2 cellular contexts compared by ENCODE assay signal in the genomic region with DNA sequence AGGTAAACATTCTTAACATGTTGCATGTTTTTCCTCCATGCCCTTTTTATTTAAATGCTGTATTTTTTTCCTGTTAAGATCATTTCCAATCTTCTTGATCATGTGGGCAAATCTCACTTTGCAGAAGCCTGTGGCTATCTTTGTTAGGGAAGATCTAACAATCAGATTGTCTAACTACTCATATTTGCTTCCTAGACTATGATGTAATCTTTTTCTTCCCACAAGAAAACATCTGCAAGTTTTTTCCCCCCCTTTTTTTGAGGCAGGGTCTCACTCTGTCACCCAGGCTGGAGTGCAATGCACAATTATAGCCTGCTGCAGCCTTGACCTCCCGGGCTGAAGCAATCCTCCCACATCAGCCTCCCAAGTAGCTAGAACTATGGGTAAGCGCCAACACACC.
A peak's percentile ranks its signal among the peaks of the same experiment; 100 is the strongest.
TF ChIP-seq lines count a peak whose summit lies in the region.

No MANE protein-coding gene starts in this region.

TF ChIP-seq in HEK293, 187 proteins besides CTCF, POLR2A, EP300 and RAD21 (continues in another document):
- TF ChIP-seq, protein P1, sequence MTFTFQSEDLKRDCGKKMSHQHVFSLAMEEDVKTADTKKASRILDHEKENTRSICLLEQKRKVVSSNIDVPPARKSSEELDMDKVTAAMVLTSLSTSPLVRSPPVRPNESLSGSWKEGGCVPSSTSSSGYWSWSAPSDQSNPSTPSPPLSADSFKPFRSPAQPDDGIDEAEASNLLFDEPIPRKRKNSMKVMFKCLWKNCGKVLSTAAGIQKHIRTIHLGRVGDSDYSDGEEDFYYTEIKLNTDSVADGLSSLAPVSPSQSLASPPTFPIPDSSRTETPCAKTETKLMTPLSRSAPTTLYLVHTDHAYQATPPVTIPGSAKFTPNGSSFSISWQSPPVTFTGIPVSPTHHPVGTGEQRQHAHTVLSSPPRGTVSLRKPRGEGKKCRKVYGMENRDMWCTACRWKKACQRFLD (tag by site-specific recombination; IDR thresholded peaks at IDR 0.05) = no peak
- TF ChIP-seq KLF1 (tag by site-specific recombination; IDR thresholded peaks at IDR 0.05) (no peak), ZNF792 (tag by site-specific recombination; IDR thresholded peaks at IDR 0.05) (no peak), ZNF776 (tag by site-specific recombination; IDR thresholded peaks at IDR 0.05; ENCODE audit: borderline replicate concordance) (no peak), TCF7L2 (IDR thresholded peaks at IDR 0.05; ENCODE audit: borderline replicate concordance, low read depth, low read length) (no peak), ZBTB17 (tag by site-specific recombination; IDR thresholded peaks at IDR 0.05) (no peak), ZNF48 (tag by site-specific recombination; IDR thresholded peaks at IDR 0.05) (no peak), ZEB2 (tag by site-specific recombination; IDR thresholded peaks at IDR 0.05) (no peak), FEZF1 (tag by site-specific recombination; IDR thresholded peaks at IDR 0.05) (no peak), SCRT2 (tag by site-specific recombination; IDR thresholded peaks at IDR 0.05) (0 out of 2 replicates have a peak, but pooled peaks have one; percentile 23), ZNF416 (tag by site-specific recombination; IDR thresholded peaks at IDR 0.05) (no peak), ZNF350 (tag by site-specific recombination; IDR thresholded peaks at IDR 0.05) (no peak)
- TF ChIP-seq, protein P2, sequence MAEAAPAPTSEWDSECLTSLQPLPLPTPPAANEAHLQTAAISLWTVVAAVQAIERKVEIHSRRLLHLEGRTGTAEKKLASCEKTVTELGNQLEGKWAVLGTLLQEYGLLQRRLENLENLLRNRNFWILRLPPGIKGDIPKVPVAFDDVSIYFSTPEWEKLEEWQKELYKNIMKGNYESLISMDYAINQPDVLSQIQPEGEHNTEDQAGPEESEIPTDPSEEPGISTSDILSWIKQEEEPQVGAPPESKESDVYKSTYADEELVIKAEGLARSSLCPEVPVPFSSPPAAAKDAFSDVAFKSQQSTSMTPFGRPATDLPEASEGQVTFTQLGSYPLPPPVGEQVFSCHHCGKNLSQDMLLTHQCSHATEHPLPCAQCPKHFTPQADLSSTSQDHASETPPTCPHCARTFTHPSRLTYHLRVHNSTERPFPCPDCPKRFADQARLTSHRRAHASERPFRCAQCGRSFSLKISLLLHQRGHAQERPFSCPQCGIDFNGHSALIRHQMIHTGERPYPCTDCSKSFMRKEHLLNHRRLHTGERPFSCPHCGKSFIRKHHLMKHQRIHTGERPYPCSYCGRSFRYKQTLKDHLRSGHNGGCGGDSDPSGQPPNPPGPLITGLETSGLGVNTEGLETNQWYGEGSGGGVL (tag by site-specific recombination; IDR thresholded peaks at IDR 0.05) = peak; percentile 11; the same call in 1 of the 2 replicates
- TF ChIP-seq, protein P3, sequence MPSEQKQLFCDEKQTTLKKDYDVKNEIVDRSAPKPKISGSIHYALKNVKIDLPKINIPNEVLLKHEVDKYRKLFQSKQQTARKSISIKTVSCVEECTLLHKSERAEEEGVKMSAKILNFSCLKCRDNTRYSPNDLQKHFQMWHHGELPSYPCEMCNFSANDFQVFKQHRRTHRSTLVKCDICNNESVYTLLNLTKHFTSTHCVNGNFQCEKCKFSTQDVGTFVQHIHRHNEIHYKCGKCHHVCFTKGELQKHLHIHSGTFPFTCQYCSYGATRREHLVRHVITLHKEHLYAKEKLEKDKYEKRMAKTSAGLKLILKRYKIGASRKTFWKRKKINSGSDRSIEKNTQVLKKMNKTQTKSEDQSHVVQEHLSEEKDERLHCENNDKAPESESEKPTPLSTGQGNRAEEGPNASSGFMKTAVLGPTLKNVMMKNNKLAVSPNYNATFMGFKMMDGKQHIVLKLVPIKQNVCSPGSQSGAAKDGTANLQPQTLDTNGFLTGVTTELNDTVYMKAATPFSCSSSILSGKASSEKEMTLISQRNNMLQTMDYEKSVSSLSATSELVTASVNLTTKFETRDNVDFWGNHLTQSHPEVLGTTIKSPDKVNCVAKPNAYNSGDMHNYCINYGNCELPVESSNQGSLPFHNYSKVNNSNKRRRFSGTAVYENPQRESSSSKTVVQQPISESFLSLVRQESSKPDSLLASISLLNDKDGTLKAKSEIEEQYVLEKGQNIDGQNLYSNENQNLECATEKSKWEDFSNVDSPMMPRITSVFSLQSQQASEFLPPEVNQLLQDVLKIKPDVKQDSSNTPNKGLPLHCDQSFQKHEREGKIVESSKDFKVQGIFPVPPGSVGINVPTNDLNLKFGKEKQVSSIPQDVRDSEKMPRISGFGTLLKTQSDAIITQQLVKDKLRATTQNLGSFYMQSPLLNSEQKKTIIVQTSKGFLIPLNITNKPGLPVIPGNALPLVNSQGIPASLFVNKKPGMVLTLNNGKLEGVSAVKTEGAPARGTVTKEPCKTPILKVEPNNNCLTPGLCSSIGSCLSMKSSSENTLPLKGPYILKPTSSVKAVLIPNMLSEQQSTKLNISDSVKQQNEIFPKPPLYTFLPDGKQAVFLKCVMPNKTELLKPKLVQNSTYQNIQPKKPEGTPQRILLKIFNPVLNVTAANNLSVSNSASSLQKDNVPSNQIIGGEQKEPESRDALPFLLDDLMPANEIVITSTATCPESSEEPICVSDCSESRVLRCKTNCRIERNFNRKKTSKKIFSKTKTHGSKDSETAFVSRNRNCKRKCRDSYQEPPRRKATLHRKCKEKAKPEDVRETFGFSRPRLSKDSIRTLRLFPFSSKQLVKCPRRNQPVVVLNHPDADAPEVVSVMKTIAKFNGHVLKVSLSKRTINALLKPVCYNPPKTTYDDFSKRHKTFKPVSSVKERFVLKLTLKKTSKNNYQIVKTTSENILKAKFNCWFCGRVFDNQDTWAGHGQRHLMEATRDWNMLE (tag by site-specific recombination; conservative IDR thresholded peaks at IDR 0.05; ENCODE audit: low read depth) = no peak
- TF ChIP-seq, protein P4, sequence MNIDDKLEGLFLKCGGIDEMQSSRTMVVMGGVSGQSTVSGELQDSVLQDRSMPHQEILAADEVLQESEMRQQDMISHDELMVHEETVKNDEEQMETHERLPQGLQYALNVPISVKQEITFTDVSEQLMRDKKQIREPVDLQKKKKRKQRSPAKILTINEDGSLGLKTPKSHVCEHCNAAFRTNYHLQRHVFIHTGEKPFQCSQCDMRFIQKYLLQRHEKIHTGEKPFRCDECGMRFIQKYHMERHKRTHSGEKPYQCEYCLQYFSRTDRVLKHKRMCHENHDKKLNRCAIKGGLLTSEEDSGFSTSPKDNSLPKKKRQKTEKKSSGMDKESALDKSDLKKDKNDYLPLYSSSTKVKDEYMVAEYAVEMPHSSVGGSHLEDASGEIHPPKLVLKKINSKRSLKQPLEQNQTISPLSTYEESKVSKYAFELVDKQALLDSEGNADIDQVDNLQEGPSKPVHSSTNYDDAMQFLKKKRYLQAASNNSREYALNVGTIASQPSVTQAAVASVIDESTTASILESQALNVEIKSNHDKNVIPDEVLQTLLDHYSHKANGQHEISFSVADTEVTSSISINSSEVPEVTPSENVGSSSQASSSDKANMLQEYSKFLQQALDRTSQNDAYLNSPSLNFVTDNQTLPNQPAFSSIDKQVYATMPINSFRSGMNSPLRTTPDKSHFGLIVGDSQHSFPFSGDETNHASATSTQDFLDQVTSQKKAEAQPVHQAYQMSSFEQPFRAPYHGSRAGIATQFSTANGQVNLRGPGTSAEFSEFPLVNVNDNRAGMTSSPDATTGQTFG (tag by site-specific recombination; IDR thresholded peaks at IDR 0.05; ENCODE audit: borderline replicate concordance) = no peak

TF ChIP-seq in K562, 482 proteins besides CTCF, POLR2A, EP300 and RAD21:
- TF ChIP-seq ATF7 (IDR thresholded peaks at IDR 0.05) = peak; percentile 55; the same call in 1 of the 2 replicates
- TF ChIP-seq ZNF175 (CRISPR knock-in tag; IDR thresholded peaks at IDR 0.05; ENCODE audit: low read depth) = no peak
- TF ChIP-seq, protein P5, sequence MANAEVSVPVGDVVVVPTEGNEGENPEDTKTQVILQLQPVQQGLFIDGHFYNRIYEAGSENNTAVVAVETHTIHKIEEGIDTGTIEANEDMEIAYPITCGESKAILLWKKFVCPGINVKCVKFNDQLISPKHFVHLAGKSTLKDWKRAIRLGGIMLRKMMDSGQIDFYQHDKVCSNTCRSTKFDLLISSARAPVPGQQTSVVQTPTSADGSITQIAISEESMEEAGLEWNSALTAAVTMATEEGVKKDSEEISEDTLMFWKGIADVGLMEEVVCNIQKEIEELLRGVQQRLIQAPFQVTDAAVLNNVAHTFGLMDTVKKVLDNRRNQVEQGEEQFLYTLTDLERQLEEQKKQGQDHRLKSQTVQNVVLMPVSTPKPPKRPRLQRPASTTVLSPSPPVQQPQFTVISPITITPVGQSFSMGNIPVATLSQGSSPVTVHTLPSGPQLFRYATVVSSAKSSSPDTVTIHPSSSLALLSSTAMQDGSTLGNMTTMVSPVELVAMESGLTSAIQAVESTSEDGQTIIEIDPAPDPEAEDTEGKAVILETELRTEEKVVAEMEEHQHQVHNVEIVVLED (CRISPR knock-in tag; IDR thresholded peaks at IDR 0.05) = no peak
